ENCODE assay signal across 12 cellular contexts in genomic region chr7:5637415-5637814, GRCh38. TPM values are rescaled to one million over a fixed set of nuclear protein-coding genes. Genes with fewer than 3 reads are reported as not detected.
A peak's percentile ranks its signal among the peaks of the same experiment; 100 is the strongest.
DNase-seq lines count a peak whose midpoint lies in the region; TF ChIP-seq lines count a peak whose summit lies in the region.
"Had no signal": no experiment of that assay in that cellular context is flagged by ENCODE, and none has a peak within 500 bp of the region (broad histone marks: within the 10 kb centered on the region; RNA-seq: fewer than 3 reads in every experiment).

No MANE protein-coding gene starts in this region.

- TF ChIP-seq CTCF in right atrium auricular region (IDR thresholded peaks at IDR 0.05) (no peak), endothelial cell (IDR thresholded peaks at IDR 0.05; ENCODE audit: unreplicated experiment) (no peak), osteoblast (IDR thresholded peaks at IDR 0.05; ENCODE audit: extremely low read depth, low read depth, low read length) (no peak), vagina (IDR thresholded peaks at IDR 0.05) (no peak)

- H2AFZ ChIP-seq in osteoblast (ENCODE audit: low read length) = no peak overlapping the region

- peaks cover 20% of the 10 kb centered on the region for H3K36me3 Mint-ChIP-seq in endothelial cell (ENCODE audit: low read depth, unreplicated experiment)
- peaks cover 34 to 49% (median 43%) of the 10 kb centered on the region in 3 donors for H3K36me3 Mint-ChIP-seq in immature natural killer cell

- H3K27ac ChIP-seq in right atrium auricular region = peak overlapping the region; percentile 46 to 48
- peak overlapping the region; percentile 47 for H3K27ac ChIP-seq in osteoblast (ENCODE audit: low read depth, low read length)
- peak overlapping the region; percentile 73 for H3K27ac ChIP-seq in vagina

- no peaks in the 10 kb centered on the region for H3K9me3 ChIP-seq in right atrium auricular region
- no peaks in the 10 kb centered on the region for H3K9me3 ChIP-seq in osteoblast (ENCODE audit: low read depth, low read length)
- no peaks in the 10 kb centered on the region for H3K9me3 ChIP-seq in vagina
- H3K9me3 ChIP-seq: Peyer's patch had no signal

- DNase-seq in right atrium auricular region (ENCODE audit: low spot score) (no peak), cardiac septum (ENCODE audit: low spot score) (no peak), endothelial cell (ENCODE audit: low spot score) (no peak), osteoblast (ENCODE audit: insufficient read length, low spot score, missing footprints) (peak; percentile 61), vagina (ENCODE audit: extremely low spot score in 2 of 2) (no peak), H7 (no peak), immature natural killer cell (no peak), ecto neural progenitor cell (ENCODE audit: low spot score) (no peak)
- DNase-seq: activated CD4-positive, alpha-beta memory T cell treated with anti-CD3 and anti-CD28 coated beads, Interleukin-2, amount 10 ng/mL, durations not matched to agents 7 days and 5 days; NCI-H1417; Peyer's patch had no signal

- H3K4me2 ChIP-seq in osteoblast (ENCODE audit: insufficient read depth, low read length) = peak overlapping the region; percentile 30

- H3K36me3 ChIP-seq in right atrium auricular region (peaks cover 51% of the 10 kb centered on the region), osteoblast (ENCODE audit: insufficient read depth, low read length) (peaks cover 31% of the 10 kb centered on the region), vagina (peaks cover 3 to 21% of the 10 kb centered on the region in 2 donors), H7 (replicated peaks; ENCODE audit: control insufficient read depth, insufficient read depth, low read length) (peaks cover 4% of the 10 kb centered on the region)

- H3K4me1 ChIP-seq in right atrium auricular region = peaks cover 0 to 53% of the 10 kb centered on the region in 2 donors
- peaks cover 44% of the 10 kb centered on the region for H3K4me1 ChIP-seq in osteoblast (ENCODE audit: insufficient read depth, low read length)
- peaks cover 58% of the 10 kb centered on the region for H3K4me1 ChIP-seq in vagina

- H3K79me2 ChIP-seq in osteoblast (ENCODE audit: insufficient read depth, low read length) = no peaks in the 10 kb centered on the region

- H3K4me1 Mint-ChIP-seq in endothelial cell (ENCODE audit: unreplicated experiment) = peaks cover 75% of the 10 kb centered on the region
- peaks cover 15 to 17% of the 10 kb centered on the region in 2 donors for H3K4me1 Mint-ChIP-seq in immature natural killer cell

- H3K27me3 ChIP-seq in right atrium auricular region = no peaks in the 10 kb centered on the region
- no peaks in the 10 kb centered on the region for H3K27me3 ChIP-seq in osteoblast (ENCODE audit: insufficient read depth, low read length)
- H3K27me3 ChIP-seq in vagina = no peaks in the 10 kb centered on the region
- no peaks in the 10 kb centered on the region for H3K27me3 ChIP-seq in H7 (ENCODE audit: control insufficient read depth, insufficient read depth, low read length)
- H3K27me3 ChIP-seq: Peyer's patch had no signal

- H3K9me3 Mint-ChIP-seq in endothelial cell (ENCODE audit: unreplicated experiment) (no peaks in the 10 kb centered on the region), immature natural killer cell (no peaks in the 10 kb centered on the region)
- H3K9me3 Mint-ChIP-seq: activated CD4-positive, alpha-beta memory T cell treated with anti-CD3 and anti-CD28 coated beads, Interleukin-2, amount 10 ng/mL, durations not matched to agents 7 days and 5 days; T-helper 2 cell treated with Interferon-gamma antibody and Interleukin-4, amounts not matched to agents 5 μg/mL and 100 μg/mL, for 36 hours had no signal

- intact Hi-C loops in cardiac septum (cut with DNase I) (no loop called here), vagina (cut with DNase I) (no loop called here)

- no peak overlapping the region for H3K4me3 Mint-ChIP-seq in endothelial cell (ENCODE audit: unreplicated experiment)
- no peak overlapping the region for H3K4me3 Mint-ChIP-seq in immature natural killer cell
- H3K4me3 Mint-ChIP-seq: activated CD4-positive, alpha-beta memory T cell treated with anti-CD3 and anti-CD28 coated beads, Interleukin-2, amount 10 ng/mL, durations not matched to agents 7 days and 5 days; T-helper 2 cell treated with Interferon-gamma antibody and Interleukin-4, amounts not matched to agents 5 μg/mL and 100 μg/mL, for 36 hours had no signal

- no peak for TF ChIP-seq POLR2A in vagina (IDR thresholded peaks at IDR 0.05)

- H3K4me3 ChIP-seq in right atrium auricular region = no peak overlapping the region
- H3K4me3 ChIP-seq in osteoblast (ENCODE audit: insufficient read depth, low read length) = no peak overlapping the region
- no peak overlapping the region for H3K4me3 ChIP-seq in vagina
- H3K4me3 ChIP-seq in H7 (ENCODE audit: insufficient read depth, low read depth, low read length) = no peak overlapping the region
- H3K4me3 ChIP-seq: Peyer's patch had no signal

- H3K27ac Mint-ChIP-seq in endothelial cell (ENCODE audit: unreplicated experiment) (peak overlapping the region; percentile 100), immature natural killer cell (no peak overlapping the region)
- H3K27ac Mint-ChIP-seq: activated CD4-positive, alpha-beta memory T cell treated with anti-CD3 and anti-CD28 coated beads, Interleukin-2, amount 10 ng/mL, durations not matched to agents 7 days and 5 days; T-helper 2 cell treated with Interferon-gamma antibody and Interleukin-4, amounts not matched to agents 5 μg/mL and 100 μg/mL, for 36 hours had no signal

- H4K20me1 ChIP-seq in osteoblast (ENCODE audit: insufficient read depth, low read length) = no peaks in the 10 kb centered on the region

- H3K27me3 Mint-ChIP-seq in endothelial cell (ENCODE audit: unreplicated experiment) (peaks cover 18% of the 10 kb centered on the region), immature natural killer cell (ENCODE audit: low read depth in 3 of 3) (peaks cover 3 to 6% (median 4%) of the 10 kb centered on the region in 3 donors)
- H3K27me3 Mint-ChIP-seq: activated CD4-positive, alpha-beta memory T cell treated with anti-CD3 and anti-CD28 coated beads, Interleukin-2, amount 10 ng/mL, durations not matched to agents 7 days and 5 days had no signal

RNA-seq across cellular contexts. Expression of gene FSCN1, which starts 44.8 kb away (rescaled TPM):
- 10 to 100 TPM; 14.4 to 31.2 TPM for total RNA-seq in right atrium auricular region
- total RNA-seq in cardiac septum = 32.2 TPM
- 1,785 TPM for total RNA-seq in endothelial cell (ENCODE audit: unreplicated experiment)
- 163 and 182 TPM in 2 replicates for total RNA-seq in osteoblast
- total RNA-seq in vagina = 134 TPM
- total RNA-seq in H7 (2014; rRNA removed; shearing (Covaris generic)) = 725 and 892 TPM in 2 replicates
- under 1 TPM in 1 of 3 donors, not detected in 2; 0.22 TPM for polyA plus RNA-seq in immature natural killer cell
